Comparison of ENCODE assay signal across 8 cellular contexts in genomic region chr14:66649515-66649914, GRCh38.
DNase-seq lines count a peak whose midpoint lies in the region; ATAC-seq, FAIRE-seq and TF ChIP-seq lines count a peak whose summit lies in the region.
"Had no signal": no experiment of that assay in that cellular context is flagged by ENCODE, and none has a peak within 500 bp of the region (broad histone marks: within the 10 kb centered on the region; RNA-seq: fewer than 3 reads in every experiment).

No MANE protein-coding gene starts in this region.

- peaks cover 0 to 7% (median 0%) of the 10 kb centered on the region in 3 donors for H3K4me1 ChIP-seq in pancreas

- no peak for TF ChIP-seq CTCF in pancreas (IDR thresholded peaks at IDR 0.05)
- no peak for TF ChIP-seq CTCF in dorsolateral prefrontal cortex (IDR thresholded peaks at IDR 0.05 in 54 of 56, conservative IDR thresholded peaks at IDR 0.05 in 2 of 56; ENCODE audit: low read depth in 1 of 56, partially characterized antibody in 56 of 56)

- DNase-seq in central memory CD4-positive, alpha-beta T cell = peak; percentile 0
- DNase-seq in GM03348 (ENCODE audit: low spot score) (no peak), pancreas (no peak), dorsolateral prefrontal cortex (no peak)

- intact Hi-C loops in pancreas (cut with DNase I) = no loop called here
- intact Hi-C loops in dorsolateral prefrontal cortex (cut with DNase I) = no loop called here

- H3K4me3 ChIP-seq in pancreas (no peak overlapping the region), dorsolateral prefrontal cortex (no peak overlapping the region)

- ATAC-seq in GM18870 (IDR thresholded peaks at IDR 0.05; ENCODE audit: unreplicated experiment) (peak; percentile 87), GM21576 (IDR thresholded peaks at IDR 0.05; ENCODE audit: unreplicated experiment) (peak; percentile 64), HG03558 (IDR thresholded peaks at IDR 0.05; ENCODE audit: extremely low read depth, unreplicated experiment) (peak; percentile 48), pancreas (no peak)

- H3K27me3 ChIP-seq in pancreas (no peaks in the 10 kb centered on the region), dorsolateral prefrontal cortex (no peaks in the 10 kb centered on the region)

- no peaks in the 10 kb centered on the region for H3K9me3 ChIP-seq in pancreas

- no peak for FAIRE-seq in pancreas (lab: Jason Lieb, UNC)
- FAIRE-seq: astrocyte had no signal

- no peaks in the 10 kb centered on the region for H3K36me3 ChIP-seq in pancreas

- H3K27ac ChIP-seq in pancreas (no peak overlapping the region), dorsolateral prefrontal cortex (no peak overlapping the region)

- WGBS in pancreas, 2 donors = 85 to 89% methylated on average over 3 of the region's 3 CpGs

Comparison
In these comparisons a context has a peak if more than half of its experiments do, and no peak if none do; other contexts are left out.
1. ATAC-seq: peak in GM18870 (single experiment), GM21576 (single experiment) and HG03558 (single experiment); none in pancreas (0 of 4).